In the genomic region with DNA sequence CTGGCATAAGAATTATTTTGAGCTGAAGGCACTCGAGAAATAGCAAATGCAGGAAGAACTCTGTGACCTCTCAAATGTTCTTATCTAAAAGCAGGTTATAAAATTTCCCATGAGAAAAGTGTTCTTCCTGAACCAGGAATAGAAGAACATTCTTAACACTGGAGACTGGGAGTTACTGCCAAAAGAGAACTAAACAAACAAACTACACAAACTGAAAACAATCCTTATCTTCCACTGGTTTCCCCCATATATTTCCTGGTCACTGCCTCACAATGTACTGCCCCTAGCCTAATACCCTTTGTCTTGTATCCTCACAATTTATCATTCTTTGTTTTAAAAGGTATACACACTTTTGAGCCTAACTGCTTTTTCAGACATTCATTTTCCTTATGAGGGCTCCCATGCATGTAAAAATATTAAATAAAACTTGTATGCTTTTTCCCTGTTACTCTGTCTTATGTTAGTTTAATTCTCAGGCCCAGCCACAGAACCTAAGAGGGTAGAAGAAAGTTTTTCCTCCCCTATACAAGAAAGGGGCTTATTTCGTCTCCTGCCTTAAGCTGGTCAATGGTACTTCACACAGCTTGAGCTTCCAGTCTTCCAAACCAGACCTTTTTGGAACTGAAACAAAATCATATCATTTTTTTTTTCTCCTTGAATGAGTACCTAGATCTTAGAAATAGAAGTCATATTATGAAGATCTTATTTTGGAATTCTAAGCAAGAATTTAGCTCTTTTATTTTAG, we compare ENCODE assay signal across 14 cellular contexts.
DNase-seq lines count a peak whose midpoint lies in the region; ATAC-seq and TF ChIP-seq lines count a peak whose summit lies in the region.
"Had no signal": no experiment of that assay in that cellular context is flagged by ENCODE, and none has a peak within 500 bp of the region (broad histone marks: within the 10 kb centered on the region; RNA-seq: fewer than 3 reads in every experiment).

No MANE protein-coding gene starts in this region.

- peaks cover 54% of the 10 kb centered on the region for H3K4me1 ChIP-seq in OCI-LY7 (ENCODE audit: insufficient read depth, low read length, poor library complexity, severe bottlenecking)
- H3K4me1 ChIP-seq: heart right ventricle had no signal

- no peaks in the 10 kb centered on the region for H3K79me2 ChIP-seq in OCI-LY7 (ENCODE audit: insufficient read depth, low read depth, low read length)

- no peaks in the 10 kb centered on the region for H3K9me2 ChIP-seq in OCI-LY7 (ENCODE audit: insufficient read depth, low read length)

- H3K36me3 ChIP-seq in OCI-LY7 (ENCODE audit: insufficient read depth, low read length), result peaks cover 34% of the 10 kb centered on the region
- H3K36me3 ChIP-seq: heart right ventricle had no signal

- CTCF ChIA-PET in OCI-LY7 (lab: Charles Lee; ENCODE audit: unreplicated experiment), result no interaction called here

- peak overlapping the region; percentile 94 for H3K27ac ChIP-seq in OCI-LY7 (ENCODE audit: low read depth, low read length, poor library complexity, severe bottlenecking)
- H3K27ac ChIP-seq: heart right ventricle had no signal

- H3K4me3 Mint-ChIP-seq in stimulated activated effector memory CD8-positive, alpha-beta T cell treated with anti-CD3 and anti-CD28 coated beads, Interleukin-12 subunit alpha, Interleukin-12 subunit beta, amount 100 ng/mL, for 72 hours, result no peak overlapping the region

- H3K27ac Mint-ChIP-seq in stimulated activated effector memory CD8-positive, alpha-beta T cell treated with anti-CD3 and anti-CD28 coated beads, Interleukin-12 subunit alpha, Interleukin-12 subunit beta, amount 100 ng/mL, for 72 hours, result no peak overlapping the region
- H3K27ac Mint-ChIP-seq: activated T-helper 2 cell treated with anti-CD3 and anti-CD28 coated beads, Interferon-gamma antibody, Interleukin-2, Interleukin-4, amounts not matched to agents 10 μg/mL and 5 μg/mL and 100 μg/mL, durations not matched to agents 14 hours and 24 hours and 36 hours had no signal

- H3K4me3 ChIP-seq in GM12865 (ENCODE audit: low read depth, low read length) (peak overlapping the region; percentile 34), OCI-LY7 (ENCODE audit: low read depth, low read length, poor library complexity, severe bottlenecking) (peak overlapping the region; percentile 37)
- H3K4me3 ChIP-seq: heart right ventricle had no signal

- DNase-seq in GM12865 (ENCODE audit: low read depth) (peak; percentile 62), OCI-LY7 (ENCODE audit: low spot score) (peak; percentile 40), NCI-H2227 treated with DMSO at 0.1 percent for 48 hours (lab: John Stamatoyannopoulos, UW) (no peak), GDM1 (lab: John Stamatoyannopoulos, UW) (no peak), NCI-H1417 (lab: John Stamatoyannopoulos, UW) (no peak)
- no peak for DNase-seq in stimulated activated effector memory CD8-positive, alpha-beta T cell treated with anti-CD3 and anti-CD28 coated beads, Interleukin-12 subunit alpha, Interleukin-12 subunit beta, amount 100 ng/mL, for 72 hours (ENCODE audit: low spot score in 2 of 2)
- DNase-seq: AML-193, heart right ventricle, mesenchymal stem cell, NCI-H1048, right cardiac atrium had no signal

- H3K4me2 ChIP-seq in OCI-LY7 (ENCODE audit: low read length), result peak overlapping the region; percentile 58

- no TSS peak for BruUV-seq in OCI-LY7 (replicated peaks; lab: Mats Ljungman, UMichigan)

- intact Hi-C loops in OCI-LY7 (cut with micrococcal nuclease; ENCODE audit: unreplicated experiment), result loop anchor here (2.0 to 5.0 kb wide), 3 partner anchors 170 to 580 kb away; a partner anchor contains a TSS

- peak overlapping the region; percentile 85 for H2AFZ ChIP-seq in OCI-LY7 (ENCODE audit: low read length)

- TF ChIP-seq CTCF in GM12865 (IDR thresholded peaks at IDR 0.05; ENCODE audit: insufficient read depth, low read depth, low read length, missing control alignments) (no peak), OCI-LY7 (conservative IDR thresholded peaks at IDR 0.05; ENCODE audit: low read length) (no peak)

- no peaks in the 10 kb centered on the region for H3K36me3 Mint-ChIP-seq in stimulated activated effector memory CD8-positive, alpha-beta T cell treated with anti-CD3 and anti-CD28 coated beads, Interleukin-12 subunit alpha, Interleukin-12 subunit beta, amount 100 ng/mL, for 72 hours

- POLR2A ChIA-PET in OCI-LY7 (lab: Charles Lee), result interaction anchor here (0.7 to 1.8 kb wide), 6 partner anchors 9 to 147 kb away, joined by 3 to 9 read pairs (median 4); no protein-coding TSS in a partner anchor

- H3K9me3 Mint-ChIP-seq in stimulated activated effector memory CD8-positive, alpha-beta T cell treated with anti-CD3 and anti-CD28 coated beads, Interleukin-12 subunit alpha, Interleukin-12 subunit beta, amount 100 ng/mL, for 72 hours, result no peaks in the 10 kb centered on the region
- H3K9me3 Mint-ChIP-seq: activated T-helper 2 cell treated with anti-CD3 and anti-CD28 coated beads, Interferon-gamma antibody, Interleukin-2, Interleukin-4, amounts not matched to agents 10 μg/mL and 5 μg/mL and 100 μg/mL, durations not matched to agents 14 hours and 24 hours and 36 hours had no signal

- H3K9me3 ChIP-seq in OCI-LY7 (ENCODE audit: low read length), result peaks cover 25% of the 10 kb centered on the region

- no peaks in the 10 kb centered on the region for H4K20me1 ChIP-seq in OCI-LY7 (ENCODE audit: insufficient read depth, low read length)

- ATAC-seq in GM21360 (IDR thresholded peaks at IDR 0.05; ENCODE audit: unreplicated experiment), result peak; percentile 43
- ATAC-seq in HG03025 (IDR thresholded peaks at IDR 0.05; ENCODE audit: low FRiP score, unreplicated experiment), result peak; percentile 33
- no peak for ATAC-seq in stimulated activated effector memory CD8-positive, alpha-beta T cell treated with anti-CD3 and anti-CD28 coated beads, Interleukin-12 subunit alpha, Interleukin-12 subunit beta, amount 100 ng/mL, for 72 hours
- ATAC-seq: heart right ventricle, right cardiac atrium had no signal

- peaks cover 7% of the 10 kb centered on the region for H3K4me1 Mint-ChIP-seq in stimulated activated effector memory CD8-positive, alpha-beta T cell treated with anti-CD3 and anti-CD28 coated beads, Interleukin-12 subunit alpha, Interleukin-12 subunit beta, amount 100 ng/mL, for 72 hours

Comparison
In these comparisons a context has a peak if more than half of its experiments do, and no peak if none do; other contexts are left out.
1. DNase-seq: peak in GM12865 (single experiment) and OCI-LY7 (single experiment); none in NCI-H2227 treated with DMSO at 0.1 percent for 48 hours (single experiment), GDM1 (single experiment), stimulated activated effector memory CD8-positive, alpha-beta T cell treated with anti-CD3 and anti-CD28 coated beads, Interleukin-12 subunit alpha, Interleukin-12 subunit beta, amount 100 ng/mL, for 72 hours (0 of 2) and NCI-H1417 (0 of 3).